Comparison of ENCODE assay signal across 7 cellular contexts in the genomic region with DNA sequence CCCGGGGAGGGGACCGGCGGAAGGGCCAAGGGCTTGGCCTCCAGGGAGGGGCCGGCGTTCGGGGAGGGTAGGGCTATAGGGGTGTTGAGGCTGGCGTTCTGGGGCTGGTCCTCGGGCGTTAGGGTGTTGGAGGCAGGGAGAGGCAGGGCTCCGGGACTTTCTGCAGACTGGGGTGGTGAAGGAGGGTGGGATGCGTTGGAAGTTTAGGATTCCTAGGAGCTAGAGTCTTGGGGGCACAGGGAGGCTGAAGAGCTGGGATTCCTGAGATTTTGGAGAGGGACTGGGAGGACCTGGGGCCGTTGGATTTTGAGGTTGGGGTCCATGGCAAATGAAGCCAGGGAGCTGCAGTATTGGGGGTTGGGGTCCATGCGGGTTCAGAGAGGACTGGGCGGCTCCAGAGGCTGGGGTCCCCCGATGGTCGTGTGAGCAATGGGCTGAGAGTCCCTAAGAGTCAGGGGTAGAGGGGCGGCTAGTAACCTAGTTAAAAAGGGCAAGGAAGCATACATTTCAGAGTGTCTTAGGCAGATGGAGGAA. TPM values are rescaled to one million over a fixed set of nuclear protein-coding genes. Genes with fewer than 3 reads are reported as not detected.
DNase-seq lines count a peak whose midpoint lies in the region; ATAC-seq, FAIRE-seq and TF ChIP-seq lines count a peak whose summit lies in the region.

No MANE protein-coding gene starts in this region.

- no peaks in the 10 kb centered on the region for H3K9me3 ChIP-seq in neuronal stem cell (replicated peaks in 1 of 2; ENCODE audit: control insufficient read depth in 2 of 2, insufficient read depth in 1 of 2, low read depth in 1 of 2, low read length in 2 of 2)

- peaks cover 26 to 44% of the 10 kb centered on the region in 2 donors for H3K36me3 ChIP-seq in neuronal stem cell (replicated peaks in 1 of 2; ENCODE audit: control insufficient read depth in 2 of 2, insufficient read depth in 2 of 2, low read length in 2 of 2)

- TF ChIP-seq CTCF in NB4 (IDR thresholded peaks at IDR 0.05; ENCODE audit: low read depth, low read length): no peak

- H2AK5ac ChIP-seq in neuronal stem cell (ENCODE audit: low read depth, low read length): peak overlapping the region; percentile 37

- H2AFZ ChIP-seq in neuronal stem cell (ENCODE audit: low read length): peak overlapping the region; percentile 97

- no peak overlapping the region for H4K8ac ChIP-seq in neuronal stem cell (ENCODE audit: low read depth, low read length)

- peak overlapping the region; percentile 67 for H2BK15ac ChIP-seq in neuronal stem cell (ENCODE audit: low read length)

- peak overlapping the region; percentile 95 for H3K18ac ChIP-seq in neuronal stem cell (ENCODE audit: low read length)

- DNase-seq in H54 (ENCODE audit: insufficient read length, low spot score) (peak; percentile 51), NB4 (ENCODE audit: low read depth) (peak; percentile 56), neuronal stem cell (ENCODE audit: low spot score) (no peak), pons (ENCODE audit: low spot score) (no peak), NCI-H1105 treated with DMSO at 0.1 percent for 48 hours (lab: John Stamatoyannopoulos, UW) (no peak), urothelium cell line (ENCODE audit: low spot score) (no peak)
- no peak for DNase-seq in effector memory CD8-positive, alpha-beta T cell

- peak overlapping the region; percentile 83 for H3K4me2 ChIP-seq in neuronal stem cell (ENCODE audit: insufficient read depth, low read length, poor library complexity, severe bottlenecking)

- H2BK12ac ChIP-seq in neuronal stem cell (ENCODE audit: low read length): no peak overlapping the region

- H3K4me1 ChIP-seq in neuronal stem cell (ENCODE audit: control insufficient read depth in 2 of 2, insufficient read depth in 1 of 2, low read depth in 1 of 2, low read length in 2 of 2): peaks cover 6 to 7% of the 10 kb centered on the region in 2 donors

- no peak for ATAC-seq in effector memory CD8-positive, alpha-beta T cell (replicated peaks)

- H3K4me3 ChIP-seq in NB4 (ENCODE audit: low read depth, low read length): peak overlapping the region; percentile 88
- peak overlapping the region; percentile 85 to 91 for H3K4me3 ChIP-seq in neuronal stem cell (ENCODE audit: low read length in 2 of 2)

- H3K27ac Mint-ChIP-seq in effector memory CD8-positive, alpha-beta T cell: peak overlapping the region; percentile 89 to 91

- H3K27ac ChIP-seq in neuronal stem cell (replicated peaks; ENCODE audit: low read length): no peak overlapping the region

- H3K23ac ChIP-seq in neuronal stem cell (ENCODE audit: low read depth, low read length, poor library complexity): peak overlapping the region; percentile 85

- peak overlapping the region; percentile 98 for H2BK5ac ChIP-seq in neuronal stem cell (ENCODE audit: low read length)

- H3K36me3 Mint-ChIP-seq in effector memory CD8-positive, alpha-beta T cell (ENCODE audit: insufficient read depth): peaks cover 40% of the 10 kb centered on the region

- no CpG with 5 or more reads among the region's 17 CpGs for WGBS in neuronal stem cell (ENCODE audit: extremely low coverage in 2 of 2, insufficient read length in 2 of 2, insufficient replicate concordance in 1 of 2), 2 donors

- H3K4ac ChIP-seq in neuronal stem cell (ENCODE audit: low read length): no peak overlapping the region

- H3K4me3 Mint-ChIP-seq in effector memory CD8-positive, alpha-beta T cell: peak overlapping the region; percentile 93 to 98

- peaks cover 8% of the 10 kb centered on the region for H3K79me1 ChIP-seq in neuronal stem cell (ENCODE audit: low read depth, low read length)

- no peaks in the 10 kb centered on the region for H3K27me3 ChIP-seq in neuronal stem cell (ENCODE audit: control insufficient read depth in 3 of 3, insufficient read depth in 3 of 3, low read depth in 1 of 3, low read length in 3 of 3)

- H2BK120ac ChIP-seq in neuronal stem cell (ENCODE audit: low read depth, low read length): no peak overlapping the region

- H3K14ac ChIP-seq in neuronal stem cell (ENCODE audit: low read length): peak overlapping the region; percentile 71

- H3K4me1 Mint-ChIP-seq in effector memory CD8-positive, alpha-beta T cell (ENCODE audit: low read depth in 2 of 2): peaks cover 16 to 33% of the 10 kb centered on the region in 2 donors

- H4K91ac ChIP-seq in neuronal stem cell (ENCODE audit: low read depth, low read length, poor library complexity): no peak overlapping the region

- no peak for TF ChIP-seq POLR2A in H54 (IDR thresholded peaks at IDR 0.05; ENCODE audit: low read depth, low read length)
- TF ChIP-seq POLR2A in NB4 (IDR thresholded peaks at IDR 0.05; ENCODE audit: extremely low read depth, insufficient read length): no peak

- peak overlapping the region; percentile 94 for H3K9ac ChIP-seq in neuronal stem cell (ENCODE audit: low read depth, low read length, poor library complexity)

- no peaks in the 10 kb centered on the region for H3K27me3 Mint-ChIP-seq in effector memory CD8-positive, alpha-beta T cell

- no peak for FAIRE-seq in H54 (lab: Jason Lieb, UNC)
- no peak for FAIRE-seq in urothelium cell line (lab: Jason Lieb, UNC)

- no peaks in the 10 kb centered on the region for H3K9me3 Mint-ChIP-seq in effector memory CD8-positive, alpha-beta T cell

RNA-seq across cellular contexts. Expression of a gene that starts 0.7 kb away (rescaled TPM):
- polyA plus RNA-seq in neuronal stem cell (2013, experiment 1 of 2): 22.8 TPM
- 23.4 TPM for polyA plus RNA-seq in neuronal stem cell (2013, experiment 2 of 2)

RNA-seq across cellular contexts. Expression of a gene that starts 19.7 kb away (rescaled TPM):
- 0.21 TPM for polyA plus RNA-seq in neuronal stem cell (2013, experiment 1 of 2)
- 0.14 TPM for polyA plus RNA-seq in neuronal stem cell (2013, experiment 2 of 2)

RNA-seq across cellular contexts. Expression of a gene that starts 23.1 kb away (rescaled TPM):
- 21.5 TPM for polyA plus RNA-seq in neuronal stem cell (2013, experiment 1 of 2)
- polyA plus RNA-seq in neuronal stem cell (2013, experiment 2 of 2): 21.8 TPM

RNA-seq across cellular contexts. Expression of a gene that starts 26.4 kb away (rescaled TPM):
- polyA plus RNA-seq in neuronal stem cell (2013, experiment 1 of 2): 5.9 TPM
- 5.4 TPM for polyA plus RNA-seq in neuronal stem cell (2013, experiment 2 of 2)

RNA-seq across cellular contexts. Expression of a gene that starts 33.4 kb away (rescaled TPM):
- polyA plus RNA-seq in neuronal stem cell (2013, experiment 1 of 2): 1.8 TPM
- polyA plus RNA-seq in neuronal stem cell (2013, experiment 2 of 2): 1.7 TPM

Comparison
In these comparisons a context has a peak if more than half of its experiments do, and no peak if none do; other contexts are left out.
1. DNase-seq: peak in H54 (single experiment) and NB4 (single experiment); none in effector memory CD8-positive, alpha-beta T cell (0 of 3), neuronal stem cell (single experiment), pons (single experiment), NCI-H1105 treated with DMSO at 0.1 percent for 48 hours (single experiment) and urothelium cell line (single experiment).